1 cellular context compared by ENCODE assay signal in the genomic region with DNA sequence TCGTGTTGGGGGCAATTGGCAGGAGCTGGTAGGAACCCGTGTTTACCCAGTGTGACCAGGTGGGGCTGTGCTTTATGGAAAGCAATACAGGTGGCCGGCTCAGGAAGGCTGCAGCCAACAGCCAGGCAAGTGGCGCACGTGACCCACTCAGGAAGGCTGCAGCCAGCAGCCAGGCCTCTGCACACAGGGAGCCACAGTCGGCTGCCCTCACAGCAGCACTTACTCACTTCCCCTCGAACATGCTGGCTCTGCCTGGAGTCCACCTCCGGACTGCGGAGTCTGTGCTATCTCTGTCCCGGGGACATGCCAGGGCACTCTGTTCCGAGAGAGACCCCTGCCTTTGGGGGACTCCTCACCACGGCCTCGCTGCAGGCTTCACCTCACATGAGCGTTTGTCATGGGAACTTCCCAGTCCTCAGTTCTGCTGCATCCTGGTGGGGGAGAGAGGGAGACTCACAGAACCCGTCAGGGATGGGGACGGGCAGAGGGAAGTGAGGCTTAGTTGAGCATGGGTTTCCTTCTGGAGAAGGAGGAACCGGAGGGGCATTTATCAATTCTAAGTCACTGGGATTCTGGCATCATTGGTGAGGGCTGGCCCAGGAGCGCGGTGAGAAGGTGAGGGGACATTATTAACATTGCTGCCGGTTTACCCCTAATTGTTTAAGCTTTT.
TF ChIP-seq lines count a peak whose summit lies in the region.

No MANE protein-coding gene starts in this region.

TF ChIP-seq in HepG2, 621 proteins besides CTCF, POLR2A, EP300 and RAD21 (continued from another document and continues in another):
- TF ChIP-seq, protein P1, sequence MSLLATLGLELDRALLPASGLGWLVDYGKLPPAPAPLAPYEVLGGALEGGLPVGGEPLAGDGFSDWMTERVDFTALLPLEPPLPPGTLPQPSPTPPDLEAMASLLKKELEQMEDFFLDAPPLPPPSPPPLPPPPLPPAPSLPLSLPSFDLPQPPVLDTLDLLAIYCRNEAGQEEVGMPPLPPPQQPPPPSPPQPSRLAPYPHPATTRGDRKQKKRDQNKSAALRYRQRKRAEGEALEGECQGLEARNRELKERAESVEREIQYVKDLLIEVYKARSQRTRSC (CRISPR knock-in tag; IDR thresholded peaks at IDR 0.05; ENCODE audit: low read depth), result no peak
- TF ChIP-seq ZMAT3 (CRISPR knock-in tag; conservative IDR thresholded peaks at IDR 0.05) (no peak), GLI4 (CRISPR knock-in tag; IDR thresholded peaks at IDR 0.05; ENCODE audit: borderline replicate concordance) (no peak), ZSCAN9 (CRISPR knock-in tag; IDR thresholded peaks at IDR 0.05; ENCODE audit: borderline replicate concordance) (no peak), JDP2 (CRISPR knock-in tag; IDR thresholded peaks at IDR 0.05; ENCODE audit: borderline replicate concordance) (no peak), ZNF101 (CRISPR knock-in tag; IDR thresholded peaks at IDR 0.05; ENCODE audit: borderline replicate concordance, low read depth) (no peak), MEIS1 (CRISPR knock-in tag; IDR thresholded peaks at IDR 0.05; ENCODE audit: borderline replicate concordance) (0 out of 2 replicates have a peak, but pooled peaks have one; percentile 43), ZNF343 (CRISPR knock-in tag; IDR thresholded peaks at IDR 0.05) (no peak), SMAD9 (CRISPR knock-in tag; IDR thresholded peaks at IDR 0.05) (peak; percentile 71; the same call in 1 of the 2 replicates), TARDBP (CRISPR knock-in tag; IDR thresholded peaks at IDR 0.05) (no peak), SIX4 (CRISPR knock-in tag; IDR thresholded peaks at IDR 0.05) (no peak), ZNF652 (CRISPR knock-in tag; IDR thresholded peaks at IDR 0.05; ENCODE audit: borderline replicate concordance, low read depth) (no peak), ZNF451 (CRISPR knock-in tag; IDR thresholded peaks at IDR 0.05) (no peak), GATAD1 (CRISPR knock-in tag; IDR thresholded peaks at IDR 0.05) (no peak), ZNF703 (CRISPR knock-in tag; IDR thresholded peaks at IDR 0.05; ENCODE audit: borderline replicate concordance) (no peak), MIER3 (CRISPR knock-in tag; IDR thresholded peaks at IDR 0.05; ENCODE audit: borderline replicate concordance) (no peak), HIVEP1 (CRISPR knock-in tag; IDR thresholded peaks at IDR 0.05) (no peak), ARNTL (CRISPR knock-in tag; IDR thresholded peaks at IDR 0.05) (0 out of 2 replicates have a peak, but pooled peaks have one; percentile 26), FOXC1 (CRISPR knock-in tag; IDR thresholded peaks at IDR 0.05; ENCODE audit: borderline replicate concordance) (peak; percentile 42; the same call in 1 of the 2 replicates), ZNF619 (CRISPR knock-in tag; IDR thresholded peaks at IDR 0.05) (no peak), SALL2 (CRISPR knock-in tag; IDR thresholded peaks at IDR 0.05) (no peak), MLLT10 (CRISPR knock-in tag; IDR thresholded peaks at IDR 0.05) (no peak), ARID2 (CRISPR knock-in tag; IDR thresholded peaks at IDR 0.05; ENCODE audit: borderline replicate concordance) (no peak), ZFP82 (CRISPR knock-in tag; IDR thresholded peaks at IDR 0.05; ENCODE audit: borderline replicate concordance) (no peak), SYNCRIP (IDR thresholded peaks at IDR 0.05; ENCODE audit: insufficient read depth, low read depth, low read length) (no peak), SNAPC5 (CRISPR knock-in tag; IDR thresholded peaks at IDR 0.05; ENCODE audit: borderline replicate concordance) (no peak), SIN3A (IDR thresholded peaks at IDR 0.05; ENCODE audit: borderline replicate concordance, low read depth, low read length) (no peak), ZNF558 (CRISPR knock-in tag; IDR thresholded peaks at IDR 0.05; ENCODE audit: borderline replicate concordance) (no peak), ZNF230 (CRISPR knock-in tag; IDR thresholded peaks at IDR 0.05) (0 out of 2 replicates have a peak, but pooled peaks have one; percentile 38), U2AF2 (IDR thresholded peaks at IDR 0.05; ENCODE audit: low read depth, low read length) (no peak), ZNF761 (CRISPR knock-in tag; conservative IDR thresholded peaks at IDR 0.05) (no peak), HHEX (CRISPR knock-in tag; IDR thresholded peaks at IDR 0.05) (0 out of 2 replicates have a peak, but pooled peaks have one; percentile 8), CHD2 (IDR thresholded peaks at IDR 0.05; ENCODE audit: low read depth, low read length) (no peak)
- TF ChIP-seq, protein P2, sequence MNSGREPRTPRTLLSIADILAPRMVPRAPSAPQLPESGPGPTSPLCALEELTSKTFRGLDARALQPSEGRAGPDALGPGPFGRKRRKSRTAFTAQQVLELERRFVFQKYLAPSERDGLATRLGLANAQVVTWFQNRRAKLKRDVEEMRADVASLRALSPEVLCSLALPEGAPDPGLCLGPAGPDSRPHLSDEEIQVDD (CRISPR knock-in tag; IDR thresholded peaks at IDR 0.05; ENCODE audit: borderline replicate concordance), result no peak
- TF ChIP-seq, protein P3, sequence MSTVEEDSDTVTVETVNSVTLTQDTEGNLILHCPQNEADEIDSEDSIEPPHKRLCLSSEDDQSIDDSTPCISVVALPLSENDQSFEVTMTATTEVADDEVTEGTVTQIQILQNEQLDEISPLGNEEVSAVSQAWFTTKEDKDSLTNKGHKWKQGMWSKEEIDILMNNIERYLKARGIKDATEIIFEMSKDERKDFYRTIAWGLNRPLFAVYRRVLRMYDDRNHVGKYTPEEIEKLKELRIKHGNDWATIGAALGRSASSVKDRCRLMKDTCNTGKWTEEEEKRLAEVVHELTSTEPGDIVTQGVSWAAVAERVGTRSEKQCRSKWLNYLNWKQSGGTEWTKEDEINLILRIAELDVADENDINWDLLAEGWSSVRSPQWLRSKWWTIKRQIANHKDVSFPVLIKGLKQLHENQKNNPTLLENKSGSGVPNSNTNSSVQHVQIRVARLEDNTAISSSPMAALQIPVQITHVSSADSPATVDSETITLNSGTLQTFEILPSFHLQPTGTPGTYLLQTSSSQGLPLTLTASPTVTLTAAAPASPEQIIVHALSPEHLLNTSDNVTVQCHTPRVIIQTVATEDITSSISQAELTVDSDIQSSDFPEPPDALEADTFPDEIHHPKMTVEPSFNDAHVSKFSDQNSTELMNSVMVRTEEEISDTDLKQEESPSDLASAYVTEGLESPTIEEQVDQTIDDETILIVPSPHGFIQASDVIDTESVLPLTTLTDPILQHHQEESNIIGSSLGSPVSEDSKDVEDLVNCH (CRISPR knock-in tag; IDR thresholded peaks at IDR 0.05), result no peak
- TF ChIP-seq, protein P4, sequence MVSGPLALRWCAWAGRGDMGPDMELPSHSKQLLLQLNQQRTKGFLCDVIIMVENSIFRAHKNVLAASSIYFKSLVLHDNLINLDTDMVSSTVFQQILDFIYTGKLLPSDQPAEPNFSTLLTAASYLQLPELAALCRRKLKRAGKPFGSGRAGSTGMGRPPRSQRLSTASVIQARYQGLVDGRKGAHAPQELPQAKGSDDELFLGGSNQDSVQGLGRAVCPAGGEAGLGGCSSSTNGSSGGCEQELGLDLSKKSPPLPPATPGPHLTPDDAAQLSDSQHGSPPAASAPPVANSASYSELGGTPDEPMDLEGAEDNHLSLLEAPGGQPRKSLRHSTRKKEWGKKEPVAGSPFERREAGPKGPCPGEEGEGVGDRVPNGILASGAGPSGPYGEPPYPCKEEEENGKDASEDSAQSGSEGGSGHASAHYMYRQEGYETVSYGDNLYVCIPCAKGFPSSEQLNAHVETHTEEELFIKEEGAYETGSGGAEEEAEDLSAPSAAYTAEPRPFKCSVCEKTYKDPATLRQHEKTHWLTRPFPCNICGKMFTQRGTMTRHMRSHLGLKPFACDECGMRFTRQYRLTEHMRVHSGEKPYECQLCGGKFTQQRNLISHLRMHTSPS (CRISPR knock-in tag; IDR thresholded peaks at IDR 0.05; ENCODE audit: low read depth), result no peak
- TF ChIP-seq, protein P5, sequence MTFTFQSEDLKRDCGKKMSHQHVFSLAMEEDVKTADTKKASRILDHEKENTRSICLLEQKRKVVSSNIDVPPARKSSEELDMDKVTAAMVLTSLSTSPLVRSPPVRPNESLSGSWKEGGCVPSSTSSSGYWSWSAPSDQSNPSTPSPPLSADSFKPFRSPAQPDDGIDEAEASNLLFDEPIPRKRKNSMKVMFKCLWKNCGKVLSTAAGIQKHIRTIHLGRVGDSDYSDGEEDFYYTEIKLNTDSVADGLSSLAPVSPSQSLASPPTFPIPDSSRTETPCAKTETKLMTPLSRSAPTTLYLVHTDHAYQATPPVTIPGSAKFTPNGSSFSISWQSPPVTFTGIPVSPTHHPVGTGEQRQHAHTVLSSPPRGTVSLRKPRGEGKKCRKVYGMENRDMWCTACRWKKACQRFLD (CRISPR knock-in tag; IDR thresholded peaks at IDR 0.05; ENCODE audit: borderline replicate concordance), result no peak
- TF ChIP-seq, protein P6, sequence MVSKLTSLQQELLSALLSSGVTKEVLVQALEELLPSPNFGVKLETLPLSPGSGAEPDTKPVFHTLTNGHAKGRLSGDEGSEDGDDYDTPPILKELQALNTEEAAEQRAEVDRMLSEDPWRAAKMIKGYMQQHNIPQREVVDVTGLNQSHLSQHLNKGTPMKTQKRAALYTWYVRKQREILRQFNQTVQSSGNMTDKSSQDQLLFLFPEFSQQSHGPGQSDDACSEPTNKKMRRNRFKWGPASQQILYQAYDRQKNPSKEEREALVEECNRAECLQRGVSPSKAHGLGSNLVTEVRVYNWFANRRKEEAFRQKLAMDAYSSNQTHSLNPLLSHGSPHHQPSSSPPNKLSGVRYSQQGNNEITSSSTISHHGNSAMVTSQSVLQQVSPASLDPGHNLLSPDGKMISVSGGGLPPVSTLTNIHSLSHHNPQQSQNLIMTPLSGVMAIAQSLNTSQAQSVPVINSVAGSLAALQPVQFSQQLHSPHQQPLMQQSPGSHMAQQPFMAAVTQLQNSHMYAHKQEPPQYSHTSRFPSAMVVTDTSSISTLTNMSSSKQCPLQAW (CRISPR knock-in tag; IDR thresholded peaks at IDR 0.05), result no peak
- TF ChIP-seq, protein P7, sequence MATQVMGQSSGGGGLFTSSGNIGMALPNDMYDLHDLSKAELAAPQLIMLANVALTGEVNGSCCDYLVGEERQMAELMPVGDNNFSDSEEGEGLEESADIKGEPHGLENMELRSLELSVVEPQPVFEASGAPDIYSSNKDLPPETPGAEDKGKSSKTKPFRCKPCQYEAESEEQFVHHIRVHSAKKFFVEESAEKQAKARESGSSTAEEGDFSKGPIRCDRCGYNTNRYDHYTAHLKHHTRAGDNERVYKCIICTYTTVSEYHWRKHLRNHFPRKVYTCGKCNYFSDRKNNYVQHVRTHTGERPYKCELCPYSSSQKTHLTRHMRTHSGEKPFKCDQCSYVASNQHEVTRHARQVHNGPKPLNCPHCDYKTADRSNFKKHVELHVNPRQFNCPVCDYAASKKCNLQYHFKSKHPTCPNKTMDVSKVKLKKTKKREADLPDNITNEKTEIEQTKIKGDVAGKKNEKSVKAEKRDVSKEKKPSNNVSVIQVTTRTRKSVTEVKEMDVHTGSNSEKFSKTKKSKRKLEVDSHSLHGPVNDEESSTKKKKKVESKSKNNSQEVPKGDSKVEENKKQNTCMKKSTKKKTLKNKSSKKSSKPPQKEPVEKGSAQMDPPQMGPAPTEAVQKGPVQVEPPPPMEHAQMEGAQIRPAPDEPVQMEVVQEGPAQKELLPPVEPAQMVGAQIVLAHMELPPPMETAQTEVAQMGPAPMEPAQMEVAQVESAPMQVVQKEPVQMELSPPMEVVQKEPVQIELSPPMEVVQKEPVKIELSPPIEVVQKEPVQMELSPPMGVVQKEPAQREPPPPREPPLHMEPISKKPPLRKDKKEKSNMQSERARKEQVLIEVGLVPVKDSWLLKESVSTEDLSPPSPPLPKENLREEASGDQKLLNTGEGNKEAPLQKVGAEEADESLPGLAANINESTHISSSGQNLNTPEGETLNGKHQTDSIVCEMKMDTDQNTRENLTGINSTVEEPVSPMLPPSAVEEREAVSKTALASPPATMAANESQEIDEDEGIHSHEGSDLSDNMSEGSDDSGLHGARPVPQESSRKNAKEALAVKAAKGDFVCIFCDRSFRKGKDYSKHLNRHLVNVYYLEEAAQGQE (IDR thresholded peaks at IDR 0.05; ENCODE audit: borderline replicate concordance in 1 of 2, low read depth in 1 of 2, low read length in 2 of 2), result no peak
- TF ChIP-seq, protein P8, sequence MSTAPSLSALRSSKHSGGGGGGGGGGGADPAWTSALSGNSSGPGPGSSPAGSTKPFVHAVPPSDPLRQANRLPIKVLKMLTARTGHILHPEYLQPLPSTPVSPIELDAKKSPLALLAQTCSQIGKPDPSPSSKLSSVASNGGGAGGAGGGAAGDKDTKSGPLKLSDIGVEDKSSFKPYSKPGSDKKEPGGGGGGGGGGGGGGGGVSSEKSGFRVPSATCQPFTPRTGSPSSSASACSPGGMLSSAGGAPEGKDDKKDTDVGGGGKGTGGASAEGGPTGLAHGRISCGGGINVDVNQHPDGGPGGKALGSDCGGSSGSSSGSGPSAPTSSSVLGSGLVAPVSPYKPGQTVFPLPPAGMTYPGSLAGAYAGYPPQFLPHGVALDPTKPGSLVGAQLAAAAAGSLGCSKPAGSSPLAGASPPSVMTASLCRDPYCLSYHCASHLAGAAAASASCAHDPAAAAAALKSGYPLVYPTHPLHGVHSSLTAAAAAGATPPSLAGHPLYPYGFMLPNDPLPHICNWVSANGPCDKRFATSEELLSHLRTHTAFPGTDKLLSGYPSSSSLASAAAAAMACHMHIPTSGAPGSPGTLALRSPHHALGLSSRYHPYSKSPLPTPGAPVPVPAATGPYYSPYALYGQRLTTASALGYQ (CRISPR knock-in tag; IDR thresholded peaks at IDR 0.05), result no peak
- TF ChIP-seq, protein P9, sequence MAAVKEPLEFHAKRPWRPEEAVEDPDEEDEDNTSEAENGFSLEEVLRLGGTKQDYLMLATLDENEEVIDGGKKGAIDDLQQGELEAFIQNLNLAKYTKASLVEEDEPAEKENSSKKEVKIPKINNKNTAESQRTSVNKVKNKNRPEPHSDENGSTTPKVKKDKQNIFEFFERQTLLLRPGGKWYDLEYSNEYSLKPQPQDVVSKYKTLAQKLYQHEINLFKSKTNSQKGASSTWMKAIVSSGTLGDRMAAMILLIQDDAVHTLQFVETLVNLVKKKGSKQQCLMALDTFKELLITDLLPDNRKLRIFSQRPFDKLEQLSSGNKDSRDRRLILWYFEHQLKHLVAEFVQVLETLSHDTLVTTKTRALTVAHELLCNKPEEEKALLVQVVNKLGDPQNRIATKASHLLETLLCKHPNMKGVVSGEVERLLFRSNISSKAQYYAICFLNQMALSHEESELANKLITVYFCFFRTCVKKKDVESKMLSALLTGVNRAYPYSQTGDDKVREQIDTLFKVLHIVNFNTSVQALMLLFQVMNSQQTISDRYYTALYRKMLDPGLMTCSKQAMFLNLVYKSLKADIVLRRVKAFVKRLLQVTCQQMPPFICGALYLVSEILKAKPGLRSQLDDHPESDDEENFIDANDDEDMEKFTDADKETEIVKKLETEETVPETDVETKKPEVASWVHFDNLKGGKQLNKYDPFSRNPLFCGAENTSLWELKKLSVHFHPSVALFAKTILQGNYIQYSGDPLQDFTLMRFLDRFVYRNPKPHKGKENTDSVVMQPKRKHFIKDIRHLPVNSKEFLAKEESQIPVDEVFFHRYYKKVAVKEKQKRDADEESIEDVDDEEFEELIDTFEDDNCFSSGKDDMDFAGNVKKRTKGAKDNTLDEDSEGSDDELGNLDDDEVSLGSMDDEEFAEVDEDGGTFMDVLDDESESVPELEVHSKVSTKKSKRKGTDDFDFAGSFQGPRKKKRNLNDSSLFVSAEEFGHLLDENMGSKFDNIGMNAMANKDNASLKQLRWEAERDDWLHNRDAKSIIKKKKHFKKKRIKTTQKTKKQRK (IDR thresholded peaks at IDR 0.05; ENCODE audit: low read length), result no peak
- TF ChIP-seq, protein P10, sequence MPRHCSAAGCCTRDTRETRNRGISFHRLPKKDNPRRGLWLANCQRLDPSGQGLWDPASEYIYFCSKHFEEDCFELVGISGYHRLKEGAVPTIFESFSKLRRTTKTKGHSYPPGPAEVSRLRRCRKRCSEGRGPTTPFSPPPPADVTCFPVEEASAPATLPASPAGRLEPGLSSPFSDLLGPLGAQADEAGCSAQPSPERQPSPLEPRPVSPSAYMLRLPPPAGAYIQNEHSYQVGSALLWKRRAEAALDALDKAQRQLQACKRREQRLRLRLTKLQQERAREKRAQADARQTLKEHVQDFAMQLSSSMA (CRISPR knock-in tag; IDR thresholded peaks at IDR 0.05), result no peak
